ENCODE assay signal across 17 cellular contexts in the genomic region with DNA sequence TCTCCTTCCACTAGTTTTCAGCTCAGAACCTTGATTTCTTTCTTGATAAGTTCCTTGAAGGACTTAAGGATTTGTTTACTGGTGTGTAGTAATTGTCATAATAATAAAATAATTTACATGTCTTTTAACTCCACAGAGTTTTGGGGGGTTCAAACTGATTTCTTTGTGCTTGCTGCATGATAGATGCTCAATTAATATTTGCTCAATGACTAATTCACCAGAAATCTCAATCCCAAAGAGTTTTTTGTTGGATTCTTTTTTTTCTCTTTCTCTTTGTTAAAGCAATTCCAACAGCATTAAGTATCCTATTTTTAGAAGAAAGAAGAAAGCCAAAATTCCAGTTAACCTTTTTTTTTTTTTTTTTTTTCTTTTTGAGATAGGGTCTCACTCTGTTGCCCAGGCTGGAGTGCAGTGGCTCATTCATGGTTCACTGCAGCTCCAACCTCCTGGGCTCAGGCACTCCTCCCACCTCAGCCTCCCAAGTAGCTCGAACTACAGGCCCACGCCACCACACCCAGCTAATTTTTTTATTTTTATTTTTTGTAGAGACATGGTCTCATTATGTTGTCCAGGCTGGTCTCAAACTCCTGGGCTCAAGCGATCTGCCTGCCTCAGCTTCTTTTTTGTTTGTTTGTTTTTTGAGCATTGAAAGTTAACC. TPM values are rescaled to one million over a fixed set of nuclear protein-coding genes. Genes with fewer than 3 reads are reported as not detected.
DNase-seq lines count a peak whose midpoint lies in the region; ATAC-seq and TF ChIP-seq lines count a peak whose summit lies in the region.
"Had no signal": no experiment of that assay in that cellular context is flagged by ENCODE, and none has a peak within 500 bp of the region (broad histone marks: within the 10 kb centered on the region; RNA-seq: fewer than 3 reads in every experiment).

No MANE protein-coding gene starts in this region.

- no peaks in the 10 kb centered on the region for H3K27me3 Mint-ChIP-seq in stimulated activated naive CD8-positive, alpha-beta T cell treated with anti-CD3 and anti-CD28 coated beads, Interleukin-15, Interleukin-2, amounts not matched to agents 100 ng/mL and 50 ng/mL, for 24 hours
- H3K27me3 Mint-ChIP-seq in stimulated activated naive CD8-positive, alpha-beta T cell treated with anti-CD3 and anti-CD28 coated beads, Interleukin-15, amount 100 ng/mL, for 72 hours = no peaks in the 10 kb centered on the region
- no peaks in the 10 kb centered on the region for H3K27me3 Mint-ChIP-seq in activated T-helper 17 cell treated with anti-CD3 and anti-CD28 coated beads, Interleukin-2, amount 50 U/mL, for 72 hours
- no peaks in the 10 kb centered on the region for H3K27me3 Mint-ChIP-seq in memory B cell
- no peaks in the 10 kb centered on the region for H3K27me3 Mint-ChIP-seq in Calu3 (ENCODE audit: unreplicated experiment)
- H3K27me3 Mint-ChIP-seq: CD8-positive, alpha-beta memory T cell had no signal

- H2AFZ ChIP-seq in MM.1S (ENCODE audit: low read length) = no peak overlapping the region

- peak overlapping the region; percentile 55 for H3K27ac Mint-ChIP-seq in stimulated activated naive CD8-positive, alpha-beta T cell treated with anti-CD3 and anti-CD28 coated beads, Interleukin-15, Interleukin-2, amounts not matched to agents 100 ng/mL and 50 ng/mL, for 24 hours
- H3K27ac Mint-ChIP-seq in stimulated activated naive CD8-positive, alpha-beta T cell treated with anti-CD3 and anti-CD28 coated beads, Interleukin-15, amount 100 ng/mL, for 72 hours = peak overlapping the region in 1 of 2 donors; percentile 28
- peak overlapping the region; percentile 40 for H3K27ac Mint-ChIP-seq in activated T-helper 17 cell treated with anti-CD3 and anti-CD28 coated beads, Interleukin-2, amount 50 U/mL, for 72 hours
- H3K27ac Mint-ChIP-seq in memory B cell (peak overlapping the region; percentile 12), Calu3 (ENCODE audit: unreplicated experiment) (no peak overlapping the region)

- no peaks in the 10 kb centered on the region for H4K20me1 ChIP-seq in MM.1S (ENCODE audit: insufficient read depth, low read length)

- no peaks in the 10 kb centered on the region for H3K9me3 Mint-ChIP-seq in stimulated activated naive CD8-positive, alpha-beta T cell treated with anti-CD3 and anti-CD28 coated beads, Interleukin-15, Interleukin-2, amounts not matched to agents 100 ng/mL and 50 ng/mL, for 24 hours
- H3K9me3 Mint-ChIP-seq in stimulated activated naive CD8-positive, alpha-beta T cell treated with anti-CD3 and anti-CD28 coated beads, Interleukin-15, amount 100 ng/mL, for 72 hours = peaks cover 0 to 8% of the 10 kb centered on the region in 2 donors
- no peaks in the 10 kb centered on the region for H3K9me3 Mint-ChIP-seq in activated T-helper 17 cell treated with anti-CD3 and anti-CD28 coated beads, Interleukin-2, amount 50 U/mL, for 72 hours
- peaks cover 1% of the 10 kb centered on the region for H3K9me3 Mint-ChIP-seq in memory B cell
- no peaks in the 10 kb centered on the region for H3K9me3 Mint-ChIP-seq in Calu3 (ENCODE audit: low read depth, unreplicated experiment)
- H3K9me3 Mint-ChIP-seq: CD8-positive, alpha-beta memory T cell had no signal

- H3K9me3 ChIP-seq in MM.1S (replicated peaks; ENCODE audit: insufficient read depth, low read length) = no peaks in the 10 kb centered on the region
- H3K9me3 ChIP-seq: BLaER1, Peyer's patch had no signal

- intact Hi-C loops in Calu3 (cut with micrococcal nuclease; ENCODE audit: unreplicated experiment) = no loop called here

- DNase-seq in stimulated activated naive CD8-positive, alpha-beta T cell treated with anti-CD3 and anti-CD28 coated beads, Interleukin-15, amount 100 ng/mL, for 72 hours = no peak
- DNase-seq in memory B cell (ENCODE audit: low spot score in 2 of 2) (no peak), RPMI8226 (no peak), Calu3 (no peak), MM.1S (no peak)
- DNase-seq: CD8-positive, alpha-beta memory T cell; DMS79; NCI-H1105; NCI-H2081 treated with DMSO at 0.1 percent for 48 hours; Peyer's patch; Right ventricle myocardium superior had no signal

- no peak overlapping the region for H3K9ac ChIP-seq in MM.1S (ENCODE audit: low read length)
- H3K9ac ChIP-seq: BLaER1 had no signal

- TF ChIP-seq CTCF in Calu3 (IDR thresholded peaks at IDR 0.05; ENCODE audit: unreplicated experiment) (no peak), MM.1S (IDR thresholded peaks at IDR 0.05; ENCODE audit: low read length) (no peak)

- BruUV-seq in Calu3 (replicated peaks; lab: Mats Ljungman, UMichigan) = no TSS peak

- H3K36me3 Mint-ChIP-seq in stimulated activated naive CD8-positive, alpha-beta T cell treated with anti-CD3 and anti-CD28 coated beads, Interleukin-15, Interleukin-2, amounts not matched to agents 100 ng/mL and 50 ng/mL, for 24 hours (ENCODE audit: low read depth) = peaks cover 28% of the 10 kb centered on the region
- H3K36me3 Mint-ChIP-seq in activated T-helper 17 cell treated with anti-CD3 and anti-CD28 coated beads, Interleukin-2, amount 50 U/mL, for 72 hours (ENCODE audit: low read depth) = peaks cover 24% of the 10 kb centered on the region
- H3K36me3 Mint-ChIP-seq in memory B cell (peaks cover 15% of the 10 kb centered on the region), Calu3 (ENCODE audit: insufficient read depth, unreplicated experiment) (peaks cover 41% of the 10 kb centered on the region)

- no peaks in the 10 kb centered on the region for H3K27me3 ChIP-seq in MM.1S (replicated peaks; ENCODE audit: insufficient read depth, low read length)
- H3K27me3 ChIP-seq: BLaER1, Peyer's patch had no signal

- peaks cover 17% of the 10 kb centered on the region for H3K4me1 Mint-ChIP-seq in stimulated activated naive CD8-positive, alpha-beta T cell treated with anti-CD3 and anti-CD28 coated beads, Interleukin-15, Interleukin-2, amounts not matched to agents 100 ng/mL and 50 ng/mL, for 24 hours (ENCODE audit: low read depth)
- peaks cover 28% of the 10 kb centered on the region for H3K4me1 Mint-ChIP-seq in stimulated activated naive CD8-positive, alpha-beta T cell treated with anti-CD3 and anti-CD28 coated beads, Interleukin-15, amount 100 ng/mL, for 72 hours
- H3K4me1 Mint-ChIP-seq in activated T-helper 17 cell treated with anti-CD3 and anti-CD28 coated beads, Interleukin-2, amount 50 U/mL, for 72 hours = peaks cover 17% of the 10 kb centered on the region
- peaks cover 18% of the 10 kb centered on the region for H3K4me1 Mint-ChIP-seq in memory B cell
- H3K4me1 Mint-ChIP-seq in Calu3 (ENCODE audit: low read depth, unreplicated experiment) = peaks cover 20% of the 10 kb centered on the region

- no peak overlapping the region for H3K4me3 Mint-ChIP-seq in stimulated activated naive CD8-positive, alpha-beta T cell treated with anti-CD3 and anti-CD28 coated beads, Interleukin-15, Interleukin-2, amounts not matched to agents 100 ng/mL and 50 ng/mL, for 24 hours
- H3K4me3 Mint-ChIP-seq in stimulated activated naive CD8-positive, alpha-beta T cell treated with anti-CD3 and anti-CD28 coated beads, Interleukin-15, amount 100 ng/mL, for 72 hours = no peak overlapping the region
- H3K4me3 Mint-ChIP-seq in activated T-helper 17 cell treated with anti-CD3 and anti-CD28 coated beads, Interleukin-2, amount 50 U/mL, for 72 hours = no peak overlapping the region
- H3K4me3 Mint-ChIP-seq in memory B cell (no peak overlapping the region), Calu3 (ENCODE audit: low read depth, unreplicated experiment) (no peak overlapping the region)

- no peaks in the 10 kb centered on the region for H3K4me1 ChIP-seq in MM.1S (ENCODE audit: low read length)
- H3K4me1 ChIP-seq: Peyer's patch had no signal

- ATAC-seq in stimulated activated naive CD8-positive, alpha-beta T cell treated with anti-CD3 and anti-CD28 coated beads, Interleukin-15, amount 100 ng/mL, for 72 hours = no peak
- no peak for ATAC-seq in activated T-helper 17 cell treated with anti-CD3 and anti-CD28 coated beads, Interleukin-2, amount 50 U/mL, for 72 hours (replicated peaks)
- ATAC-seq in memory B cell (ENCODE audit: low read depth) = no peak
- no peak for ATAC-seq in GM21825 (IDR thresholded peaks at IDR 0.05; ENCODE audit: unreplicated experiment)

- H3K36me3 ChIP-seq in MM.1S (replicated peaks; ENCODE audit: insufficient read depth, low read length) = no peaks in the 10 kb centered on the region

- CTCF ChIA-PET in Calu3 (lab: Charles Lee) = interaction anchor here (0.8 kb wide), 1 partner anchor 11 kb away, joined by 3 read pairs; no protein-coding TSS in a partner anchor

- H3K4me2 ChIP-seq in MM.1S (ENCODE audit: low read depth, low read length) = no peak overlapping the region
- H3K4me2 ChIP-seq: BLaER1 had no signal

- H3K9me2 ChIP-seq in MM.1S (replicated peaks; ENCODE audit: insufficient read depth, low read length) = no peaks in the 10 kb centered on the region

- no peak overlapping the region for H3K27ac ChIP-seq in MM.1S (ENCODE audit: low read length)
- H3K27ac ChIP-seq: BLaER1, HL-60, Peyer's patch, SK-N-MC had no signal

- no peak overlapping the region for H3K4me3 ChIP-seq in MM.1S (ENCODE audit: low read length)
- H3K4me3 ChIP-seq: BLaER1, Peyer's patch, SK-N-MC had no signal

- H3K79me2 ChIP-seq in MM.1S (ENCODE audit: low read length) = peaks cover 82% of the 10 kb centered on the region

- no peaks in the 10 kb centered on the region for H3F3A ChIP-seq in MM.1S (ENCODE audit: insufficient read depth, low read length)

RNA-seq across cellular contexts. Expression of gene FAF2, which starts 10.8 kb away (rescaled TPM):
- 10 to 100 TPM; 41.1 to 41.3 TPM for total RNA-seq in activated T-helper 17 cell treated with anti-CD3 and anti-CD28 coated beads, Interleukin-2, amount 50 U/mL, for 72 hours
- 68.9 and 73.6 TPM in 2 replicates for total RNA-seq in Calu3 (2022)

RNA-seq across cellular contexts. Expression of gene CLTB, which starts 42.7 kb away (rescaled TPM):
- total RNA-seq in activated T-helper 17 cell treated with anti-CD3 and anti-CD28 coated beads, Interleukin-2, amount 50 U/mL, for 72 hours = 10 to 100 TPM; 22.9 to 56.9 TPM
- total RNA-seq in Calu3 (2022) = 104 and 116 TPM in 2 replicates
